In the genomic region with DNA sequence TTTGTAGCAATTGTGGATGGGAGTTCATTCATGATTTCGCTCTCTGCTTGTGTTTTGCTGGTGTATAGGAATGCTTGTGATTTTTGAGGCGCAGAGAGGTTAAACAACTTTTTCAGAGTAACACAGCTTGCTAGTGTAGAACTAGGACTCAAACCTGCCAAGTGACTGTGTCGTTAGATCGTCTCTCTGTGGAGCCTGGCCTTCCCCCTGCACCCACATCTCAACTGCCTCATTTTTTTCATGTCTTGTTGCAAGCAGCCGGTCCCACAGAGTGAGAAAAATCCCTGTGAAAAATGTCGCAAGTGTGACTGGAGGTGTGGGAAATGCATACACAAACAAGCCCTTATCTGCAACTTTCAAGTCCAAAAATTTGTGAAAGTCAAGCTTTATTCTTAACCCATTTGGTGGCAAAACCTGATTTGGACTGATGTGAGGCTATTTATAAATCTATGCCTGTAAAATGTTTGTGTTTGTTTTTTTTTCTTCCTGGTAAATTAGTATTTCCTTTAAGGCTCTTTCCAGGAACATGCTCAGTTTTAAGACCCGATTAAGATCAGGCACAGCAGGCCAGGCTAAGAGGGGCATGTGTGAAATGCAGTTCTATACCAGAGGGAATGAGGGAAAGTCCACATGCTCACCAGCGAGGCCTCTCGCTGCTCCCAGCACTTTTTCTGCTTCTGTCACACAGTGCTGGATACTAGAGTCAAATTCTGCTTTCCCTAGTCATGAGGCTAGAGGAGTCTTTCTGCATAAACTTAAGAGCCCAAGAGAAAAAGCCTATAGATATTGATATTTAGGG, we compare ENCODE assay signal across 21 cellular contexts. TPM values are rescaled to one million over a fixed set of nuclear protein-coding genes. Genes with fewer than 3 reads are reported as not detected.
DNase-seq lines count a peak whose midpoint lies in the region; ATAC-seq, FAIRE-seq and TF ChIP-seq lines count a peak whose summit lies in the region.
"Had no signal": no experiment of that assay in that cellular context is flagged by ENCODE, and none has a peak within 500 bp of the region (broad histone marks: within the 10 kb centered on the region; RNA-seq: fewer than 3 reads in every experiment).

No MANE protein-coding gene starts in this region.

- H3K4me2 ChIP-seq in OCI-LY1 (ENCODE audit: low read length) = no peak overlapping the region
- H3K4me2 ChIP-seq in endothelial cell of umbilical vein (ENCODE audit: insufficient read depth, low read length) = no peak overlapping the region
- H3K4me2 ChIP-seq: PC-9 had no signal

- H3K9ac ChIP-seq in OCI-LY1 (ENCODE audit: low read length) = no peak overlapping the region
- no peak overlapping the region for H3K9ac ChIP-seq in endothelial cell of umbilical vein (replicated peaks; ENCODE audit: extremely low read depth, insufficient read depth, low read length)

- CTCF ChIA-PET in endothelial cell of umbilical vein (lab: Charles Lee) = no interaction called here

- intact Hi-C loops in endothelial cell of umbilical vein (cut with micrococcal nuclease) = no loop called here

- H3K9me3 Mint-ChIP-seq in CD4-positive, CD25-positive, alpha-beta regulatory T cell = peaks cover 0 to 4% (median 0%) of the 10 kb centered on the region in 7 donors
- H3K9me3 Mint-ChIP-seq in naive B cell = peaks cover 0 to 4% (median 0%) of the 10 kb centered on the region in 7 donors

- H3K27me3 Mint-ChIP-seq in CD4-positive, CD25-positive, alpha-beta regulatory T cell = no peaks in the 10 kb centered on the region
- no peaks in the 10 kb centered on the region for H3K27me3 Mint-ChIP-seq in naive B cell

- peaks cover 5% of the 10 kb centered on the region for H3K36me3 ChIP-seq in CD4-positive, CD25-positive, alpha-beta regulatory T cell (ENCODE audit: control insufficient read depth, insufficient read depth, low read length)
- H3K36me3 ChIP-seq in OCI-LY1 (ENCODE audit: insufficient read depth, low read length) = peaks cover 61% of the 10 kb centered on the region
- no peaks in the 10 kb centered on the region for H3K36me3 ChIP-seq in endothelial cell of umbilical vein (ENCODE audit: control insufficient read depth in 2 of 2, extremely low read depth in 1 of 2, insufficient read depth in 2 of 2, low read length in 2 of 2)
- H3K36me3 ChIP-seq in effector memory CD4-positive, alpha-beta T cell (ENCODE audit: control insufficient read depth, insufficient read depth, low read length) = no peaks in the 10 kb centered on the region
- H3K36me3 ChIP-seq: pancreas had no signal

- H3K9me2 ChIP-seq in OCI-LY1 (ENCODE audit: low read depth, low read length) = no peaks in the 10 kb centered on the region

- FAIRE-seq in endothelial cell of umbilical vein (lab: Jason Lieb, UNC) = peak; percentile 63
- FAIRE-seq: pancreas had no signal

- H3K79me2 ChIP-seq in OCI-LY1 (ENCODE audit: insufficient read depth, low read length) (peaks cover 81% of the 10 kb centered on the region), endothelial cell of umbilical vein (ENCODE audit: control insufficient read depth, insufficient read depth, low read length) (peaks cover 22% of the 10 kb centered on the region)

- H3K4me1 ChIP-seq in CD4-positive, CD25-positive, alpha-beta regulatory T cell (ENCODE audit: control insufficient read depth, insufficient read depth, low read length, poor library complexity, severe bottlenecking) = peaks cover 25% of the 10 kb centered on the region
- H3K4me1 ChIP-seq in OCI-LY1 (ENCODE audit: insufficient read depth, low read length, severe bottlenecking) (peaks cover 48% of the 10 kb centered on the region), endothelial cell of umbilical vein (ENCODE audit: control insufficient read depth, extremely low read depth, insufficient read depth, low read length) (peaks cover 18% of the 10 kb centered on the region)
- peaks cover 28% of the 10 kb centered on the region for H3K4me1 ChIP-seq in effector memory CD4-positive, alpha-beta T cell (ENCODE audit: control insufficient read depth, insufficient read depth, low read length, poor library complexity, severe bottlenecking)
- H3K4me1 ChIP-seq: pancreas had no signal

- no peak for TF ChIP-seq CTCF in OCI-LY1 (IDR thresholded peaks at IDR 0.05; ENCODE audit: low read length)
- no peak for TF ChIP-seq CTCF in endothelial cell of umbilical vein (IDR thresholded peaks at IDR 0.05; ENCODE audit: extremely low read depth in 1 of 2, insufficient read depth in 1 of 2, low read depth in 1 of 2, low read length in 2 of 2)

- BruUV-seq in endothelial cell of umbilical vein (replicated peaks; lab: Mats Ljungman, UMichigan) = no TSS peak

- no peaks in the 10 kb centered on the region for H3K9me3 ChIP-seq in CD4-positive, CD25-positive, alpha-beta regulatory T cell (ENCODE audit: control insufficient read depth in 2 of 2, low read length in 2 of 2)
- H3K9me3 ChIP-seq in OCI-LY1 (ENCODE audit: low read length) (no peaks in the 10 kb centered on the region), endothelial cell of umbilical vein (replicated peaks; ENCODE audit: control insufficient read depth, insufficient read depth, low read length) (no peaks in the 10 kb centered on the region)
- H3K9me3 ChIP-seq in effector memory CD4-positive, alpha-beta T cell (ENCODE audit: control insufficient read depth, low read length) = no peaks in the 10 kb centered on the region
- H3K9me3 ChIP-seq: pancreas, spleen had no signal

- H3K27me3 ChIP-seq in CD4-positive, CD25-positive, alpha-beta regulatory T cell (ENCODE audit: control insufficient read depth, insufficient read depth, low read length) = no peaks in the 10 kb centered on the region
- no peaks in the 10 kb centered on the region for H3K27me3 ChIP-seq in OCI-LY1 (ENCODE audit: insufficient read depth, low read length)
- no peaks in the 10 kb centered on the region for H3K27me3 ChIP-seq in endothelial cell of umbilical vein (ENCODE audit: control insufficient read depth in 2 of 2, insufficient read depth in 2 of 2, low read length in 2 of 2)
- H3K27me3 ChIP-seq in effector memory CD4-positive, alpha-beta T cell (replicated peaks; ENCODE audit: control insufficient read depth, insufficient read depth, low read length, poor library complexity, severe bottlenecking) = no peaks in the 10 kb centered on the region
- H3K27me3 ChIP-seq: dorsolateral prefrontal cortex, pancreas, spleen had no signal

- H3K4me1 Mint-ChIP-seq in CD4-positive, CD25-positive, alpha-beta regulatory T cell = peaks cover 28 to 83% (median 65%) of the 10 kb centered on the region in 4 donors
- peaks cover 82 to 95% (median 87%) of the 10 kb centered on the region in 3 donors for H3K4me1 Mint-ChIP-seq in naive B cell

- H3K27ac ChIP-seq in CD4-positive, CD25-positive, alpha-beta regulatory T cell (ENCODE audit: insufficient read depth, low read length, poor library complexity, severe bottlenecking) = no peak overlapping the region
- peak overlapping the region; percentile 57 for H3K27ac ChIP-seq in OCI-LY1 (ENCODE audit: low read depth, low read length, poor library complexity, severe bottlenecking)
- H3K27ac ChIP-seq in endothelial cell of umbilical vein (ENCODE audit: insufficient read depth, low read depth, low read length) = no peak overlapping the region
- no peak overlapping the region for H3K27ac ChIP-seq in effector memory CD4-positive, alpha-beta T cell (ENCODE audit: insufficient read depth, low read length, poor library complexity, severe bottlenecking)
- H3K27ac ChIP-seq: PC-9 had no signal

- peaks cover 8% of the 10 kb centered on the region; the same call in 1 of the 2 replicates for H3F3A ChIP-seq in OCI-LY1 (ENCODE audit: insufficient read depth, low read length)

- peak overlapping the region; percentile 4 to 89 (median 30) for H3K27ac Mint-ChIP-seq in CD4-positive, CD25-positive, alpha-beta regulatory T cell
- peak overlapping the region; percentile 24 to 94 (median 84) for H3K27ac Mint-ChIP-seq in naive B cell

- H2AFZ ChIP-seq in OCI-LY1 (ENCODE audit: low read length) (no peak overlapping the region), endothelial cell of umbilical vein (ENCODE audit: low read depth, low read length) (no peak overlapping the region)
- H2AFZ ChIP-seq: PC-9 had no signal

- H3K36me3 Mint-ChIP-seq in CD4-positive, CD25-positive, alpha-beta regulatory T cell = peaks cover 29% of the 10 kb centered on the region
- H3K36me3 Mint-ChIP-seq in naive B cell = peaks cover 36 to 41% of the 10 kb centered on the region in 2 donors

- H3K4me3 Mint-ChIP-seq in CD4-positive, CD25-positive, alpha-beta regulatory T cell = no peak overlapping the region
- H3K4me3 Mint-ChIP-seq in naive B cell = peak overlapping the region in 1 of 8 donors; percentile 33

- no peak for DNase-seq in CD4-positive, CD25-positive, alpha-beta regulatory T cell
- DNase-seq in endothelial cell of umbilical vein (ENCODE audit: low read depth, low spot score) = no peak
- no peak for DNase-seq in naive B cell
- no peak for DNase-seq in SW 1271 (lab: John Stamatoyannopoulos, UW)
- DNase-seq in ecto neural progenitor cell (ENCODE audit: low spot score) = no peak
- no peak for DNase-seq in effector memory CD4-positive, alpha-beta T cell
- DNase-seq: activated CD4-positive, alpha-beta T cell treated with anti-CD3 and anti-CD28 coated beads for 1 hour; activated T-cell treated with anti-CD3 and anti-CD28 coated beads for 4 hours; AML-193; DMS79 treated with DMSO at 0.1 percent for 48 hours; H7; mammary epithelial cell; NCI-H146; NCI-H510A treated with DMSO at 0.1 percent for 48 hours; pancreas; PC-9; spleen; T-helper 1 cell had no signal

- no peaks in the 10 kb centered on the region for H3K9me1 ChIP-seq in endothelial cell of umbilical vein (replicated peaks; ENCODE audit: control insufficient read depth, extremely low read depth, insufficient read depth, low read length)

- dilution Hi-C loops in endothelial cell of umbilical vein (cut with MboI; ENCODE audit: extremely low pct_ligation_motif_present, low sequenced_read_pairs) = no loop called here

- H4K20me1 ChIP-seq in OCI-LY1 (ENCODE audit: insufficient read depth, low read length) (no peaks in the 10 kb centered on the region), endothelial cell of umbilical vein (replicated peaks; ENCODE audit: control insufficient read depth, extremely low read depth, insufficient read depth, low read length) (no peaks in the 10 kb centered on the region)

- H3K4me3 ChIP-seq in CD4-positive, CD25-positive, alpha-beta regulatory T cell (ENCODE audit: low read depth, low read length) = no peak overlapping the region
- no peak overlapping the region for H3K4me3 ChIP-seq in OCI-LY1 (ENCODE audit: low read depth, low read length, poor library complexity, severe bottlenecking)
- no peak overlapping the region for H3K4me3 ChIP-seq in endothelial cell of umbilical vein (replicated peaks in 1 of 3; ENCODE audit: insufficient read depth in 1 of 3, low read depth in 1 of 3, low read length in 3 of 3)
- no peak overlapping the region for H3K4me3 ChIP-seq in effector memory CD4-positive, alpha-beta T cell (ENCODE audit: insufficient read depth, low read depth, low read length, poor library complexity, severe bottlenecking)
- H3K4me3 ChIP-seq: dorsolateral prefrontal cortex, pancreas, PC-9, spleen had no signal

- no peak for TF ChIP-seq POLR2A in endothelial cell of umbilical vein (IDR thresholded peaks at IDR 0.05; ENCODE audit: low read depth, low read length)

- ATAC-seq in CD4-positive, CD25-positive, alpha-beta regulatory T cell (ENCODE audit: low read depth in 2 of 2) = no peak
- ATAC-seq in naive B cell (ENCODE audit: low read depth in 2 of 2) = no peak
- ATAC-seq in esophagus mucosa = no peak

- POLR2A ChIA-PET in endothelial cell of umbilical vein (lab: Charles Lee) = no interaction called here

RNA-seq across cellular contexts. Expression of a gene that starts 25.8 kb away (rescaled TPM):
- total RNA-seq in CD4-positive, CD25-positive, alpha-beta regulatory T cell = 179 TPM
- 100 to 1,000 TPM; 125 to 184 (median 154) TPM for polyA plus RNA-seq in CD4-positive, CD25-positive, alpha-beta regulatory T cell
- 86.5 and 101 TPM in 2 replicates for total RNA-seq in endothelial cell of umbilical vein
- 61.2 and 63.9 TPM in 2 replicates for polyA plus RNA-seq in endothelial cell of umbilical vein
- polyA plus RNA-seq in endothelial cell of umbilical vein (2011; cell fraction: cytosol; rRNA removed) = 53.7 and 67.6 TPM in 2 replicates
- 62.9 and 68.0 TPM in 2 replicates for polyA plus RNA-seq in endothelial cell of umbilical vein (2011; cell fraction: nucleus; rRNA removed)
- polyA plus RNA-seq in endothelial cell of umbilical vein (2012) = 71.0 and 77.4 TPM in 2 replicates
- polyA minus RNA-seq in endothelial cell of umbilical vein = 219 and 220 TPM in 2 replicates
- polyA minus RNA-seq in endothelial cell of umbilical vein (2011; cell fraction: cytosol; rRNA and poly(A)+ RNA removed) = 0.51 TPM
- 91.7 and 129 TPM in 2 replicates for polyA minus RNA-seq in endothelial cell of umbilical vein (2011; cell fraction: nucleus; rRNA and poly(A)+ RNA removed)
- polyA plus RNA-seq in naive B cell (ENCODE audit: low read depth in 6 of 6) = 100 to 1,000 TPM; 210 to 330 (median 253) TPM
- total RNA-seq in esophagus mucosa = 13.2 TPM
